ENCODE assay signal across 19 cellular contexts in the genomic region with DNA sequence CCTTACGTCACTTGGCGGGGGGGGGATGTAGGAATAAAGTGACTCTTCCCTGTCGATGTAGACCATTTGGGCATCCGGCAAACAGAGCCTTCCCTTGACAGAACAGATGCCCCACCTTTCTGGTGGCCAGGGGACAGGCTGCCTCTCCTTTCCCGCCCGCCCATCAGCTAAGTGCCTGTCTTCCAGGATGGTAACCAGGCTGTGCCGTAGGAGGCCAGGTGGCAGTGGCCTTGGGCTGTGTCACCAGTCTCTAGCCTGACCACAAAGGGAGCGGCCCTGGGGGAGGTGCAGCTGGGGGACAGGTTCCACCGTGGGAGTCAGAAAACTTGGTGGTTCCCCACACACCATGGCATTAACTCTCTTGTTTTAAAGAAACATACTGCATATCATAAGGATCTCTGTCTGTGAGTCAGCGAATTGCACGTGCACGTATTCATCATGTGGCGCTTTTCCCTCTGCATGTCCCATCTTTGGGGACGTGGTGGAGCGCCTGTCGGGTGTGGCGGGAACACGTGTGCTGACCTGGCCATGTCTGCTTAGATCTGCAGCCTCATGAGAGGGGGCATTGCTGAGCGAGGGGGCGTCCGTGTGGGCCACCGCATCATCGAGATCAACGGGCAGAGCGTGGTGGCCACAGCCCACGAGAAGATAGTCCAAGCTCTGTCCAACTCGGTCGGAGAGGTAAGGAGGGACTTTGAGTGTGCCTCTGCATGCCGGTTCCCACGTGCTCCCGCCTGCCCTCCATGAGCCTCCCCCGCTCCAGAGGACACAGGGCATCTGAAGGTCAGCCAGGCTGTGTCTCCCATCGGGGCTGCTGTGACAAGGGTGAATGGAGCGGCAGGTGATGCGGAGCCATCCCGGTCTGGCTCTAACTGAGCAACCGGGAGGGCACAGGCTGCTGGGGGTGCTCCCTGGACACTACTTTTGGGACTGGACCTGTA.
DNase-seq lines count a peak whose midpoint lies in the region; ATAC-seq, FAIRE-seq and TF ChIP-seq lines count a peak whose summit lies in the region.
"Had no signal": no experiment of that assay in that cellular context is flagged by ENCODE, and none has a peak within 500 bp of the region (broad histone marks: within the 10 kb centered on the region; RNA-seq: fewer than 3 reads in every experiment).

No MANE protein-coding gene starts in this region.

- H2AFZ ChIP-seq in HepG2 (ENCODE audit: low read length) (no peak overlapping the region), K562 (ENCODE audit: low read depth, low read length) (no peak overlapping the region)

- H3K4me1 Mint-ChIP-seq in naive thymus-derived CD8-positive, alpha-beta T cell = peaks cover 13 to 31% (median 22%) of the 10 kb centered on the region in 4 donors

- H3K27me3 Mint-ChIP-seq in naive thymus-derived CD8-positive, alpha-beta T cell = peaks cover 0 to 2% (median 0%) of the 10 kb centered on the region in 5 donors
- H3K27me3 Mint-ChIP-seq: progenitor cell of endocrine pancreas had no signal

- no peak for FAIRE-seq in HepG2 (lab: Jason Lieb, UNC)
- FAIRE-seq in K562 (lab: Jason Lieb, UNC) = no peak
- FAIRE-seq: GM12891 had no signal

- no peak overlapping the region for H3K4me2 ChIP-seq in HepG2 (ENCODE audit: low read depth, low read length)
- H3K4me2 ChIP-seq in K562 (ENCODE audit: insufficient read depth, low read length) = no peak overlapping the region

- no peak for ATAC-seq in HepG2
- no peak for ATAC-seq in right lobe of liver
- ATAC-seq in K562 = no peak; the same call in 2 of the 3 replicates
- no peak for ATAC-seq in naive thymus-derived CD8-positive, alpha-beta T cell
- ATAC-seq in HG02852 (IDR thresholded peaks at IDR 0.05; ENCODE audit: unreplicated experiment) = no peak

- DNase-seq in HepG2 (ENCODE audit: low spot score) = no peak
- DNase-seq in right lobe of liver = no peak
- DNase-seq in K562 (ENCODE audit: extremely low read depth in 1 of 4, low spot score in 3 of 4) = peak in 2 of 4 experiments; percentile 54 to 58
- DNase-seq in naive thymus-derived CD8-positive, alpha-beta T cell = no peak
- DNase-seq in 8988T = no peak
- no peak for DNase-seq in retina
- DNase-seq: activated CD4-positive, alpha-beta memory T cell treated with anti-CD3 and anti-CD28 coated beads for 36 hours; dermis blood vessel endothelial cell; HCEC 1CT; islet precursor cell; NCI-H1092; NCI-H1930; T-helper 9 cell had no signal

- H4K20me1 ChIP-seq in HepG2 (ENCODE audit: insufficient read depth, low read length) (no peaks in the 10 kb centered on the region), K562 (replicated peaks; ENCODE audit: control insufficient read depth, insufficient read depth, low read length) (no peaks in the 10 kb centered on the region)

- H3K79me2 ChIP-seq in HepG2 (ENCODE audit: insufficient read depth, low read length) (no peaks in the 10 kb centered on the region), K562 (ENCODE audit: control insufficient read depth, insufficient read depth, low read length) (no peaks in the 10 kb centered on the region)

- peaks cover 0 to 1% of the 10 kb centered on the region in 2 experiments; a peak in 2 of 5 replicates for H3K27me3 ChIP-seq in HepG2 (ENCODE audit: control insufficient read depth in 1 of 2, insufficient read depth in 2 of 2, low read length in 2 of 2)
- H3K27me3 ChIP-seq in right lobe of liver = no peaks in the 10 kb centered on the region
- H3K27me3 ChIP-seq in K562 (ENCODE audit: control insufficient read depth in 2 of 2, insufficient read depth in 2 of 2, low read length in 2 of 2) = no peaks in the 10 kb centered on the region
- H3K27me3 ChIP-seq: cardiac muscle cell had no signal

- BruUV-seq in HepG2 (replicated peaks; lab: Mats Ljungman, UMichigan) (no TSS peak), K562 (replicated peaks; lab: Mats Ljungman, UMichigan) (no TSS peak)

- in situ Hi-C loops in HepG2 (cut with HindIII; ENCODE audit: extremely low pct_ligation_motif_present, low pct_unique_long_range_greater_than_20kb) = no loop called here
- in situ Hi-C loops in K562 (cut with MboI) = no loop called here

- POLR2A ChIA-PET in HepG2 (lab: Yijun Ruan, JAX) (no interaction called here), K562 (lab: Yijun Ruan, JAX) (no interaction called here)
- POLR2A ChIA-PET in naive thymus-derived CD8-positive, alpha-beta T cell (lab: Charles Lee) = no interaction called here

- no peak overlapping the region for H3K4me3 ChIP-seq in HepG2 (replicated peaks in 1 of 3; ENCODE audit: insufficient read depth in 1 of 3, low read depth in 2 of 3, low read length in 3 of 3)
- H3K4me3 ChIP-seq in right lobe of liver = no peak overlapping the region
- no peak overlapping the region for H3K4me3 ChIP-seq in K562
- H3K4me3 ChIP-seq: cardiac muscle cell had no signal

- WGBS in HepG2 (ENCODE audit: low lambda C conversion rate) = 64% methylated on average over 28 of the region's 37 CpGs
- WGBS in right lobe of liver (ENCODE audit: insufficient coverage, low coverage, low lambda C conversion rate, missing lambda C conversion rate) = 72% methylated on average over 10 of the region's 37 CpGs
- 69% methylated on average over 29 of the region's 37 CpGs for WGBS in K562 (ENCODE audit: insufficient coverage, low coverage, missing lambda C conversion rate)

- H3K9me3 ChIP-seq in HepG2 (ENCODE audit: low read length) (no peaks in the 10 kb centered on the region), right lobe of liver (no peaks in the 10 kb centered on the region), K562 (replicated peaks; ENCODE audit: control insufficient read depth, insufficient read depth, low read depth, low read length) (no peaks in the 10 kb centered on the region)
- H3K9me3 ChIP-seq: neutrophil had no signal

- peak overlapping the region; percentile 8 to 75 (median 48) for H3K4me3 Mint-ChIP-seq in naive thymus-derived CD8-positive, alpha-beta T cell

- CTCF ChIA-PET in HepG2 (lab: Yijun Ruan, JAX; ENCODE audit: low intra/inter-chr PET ratio, low total read pairs) = no interaction called here
- CTCF ChIA-PET in K562 (lab: Yijun Ruan, JAX; ENCODE audit: low intra/inter-chr PET ratio) = no interaction called here

- TF ChIP-seq EP300 in HepG2 (IDR thresholded peaks at IDR 0.05; ENCODE audit: low read depth in 2 of 2, low read length in 2 of 2) (no peak), HepG2 (CRISPR knock-in tag; IDR thresholded peaks at IDR 0.05; ENCODE audit: borderline replicate concordance) (no peak), K562 (IDR thresholded peaks at IDR 0.05; ENCODE audit: low read length) (no peak)

- no peaks in the 10 kb centered on the region for H3K9me3 Mint-ChIP-seq in naive thymus-derived CD8-positive, alpha-beta T cell
- H3K9me3 Mint-ChIP-seq: activated CD4-positive, alpha-beta memory T cell treated with anti-CD3 and anti-CD28 coated beads for 36 hours had no signal

- TF ChIP-seq RAD21 in HepG2 (CRISPR knock-in tag; IDR thresholded peaks at IDR 0.05) = no peak
- TF ChIP-seq RAD21 in K562 (CRISPR knock-in tag; conservative IDR thresholded peaks at IDR 0.05 in 1 of 2, IDR thresholded peaks at IDR 0.05 in 1 of 2) = no peak

- intact Hi-C loops in HepG2 (cut with micrococcal nuclease; ENCODE audit: unreplicated experiment) = no loop called here
- intact Hi-C loops in right lobe of liver (cut with DNase I) = no loop called here
- intact Hi-C loops in K562 (cut with micrococcal nuclease) = no loop called here

- H3K27ac ChIP-seq in HepG2 (ENCODE audit: extremely low read length, insufficient read depth, low read length) = no peak overlapping the region
- no peak overlapping the region for H3K27ac ChIP-seq in right lobe of liver
- H3K27ac ChIP-seq in K562 (ENCODE audit: extremely low read depth, low read depth, low read length) = no peak overlapping the region
- H3K27ac ChIP-seq: cardiac muscle cell, neutrophil, RWPE1 had no signal

- H3K9ac ChIP-seq in HepG2 (ENCODE audit: insufficient read depth, low read depth, low read length) (no peak overlapping the region), K562 (ENCODE audit: insufficient read depth in 1 of 2, low read depth in 2 of 2, low read length in 2 of 2) (peak overlapping the region in 1 of 2 experiments; percentile 58; a peak in 1 of 4 replicates)

- H3K9me1 ChIP-seq in K562 (ENCODE audit: control insufficient read depth, insufficient read depth, low read length) = no peaks in the 10 kb centered on the region

- H3K36me3 ChIP-seq in HepG2 (replicated peaks in 1 of 2; ENCODE audit: control insufficient read depth in 1 of 2, insufficient read depth in 2 of 2, low read length in 2 of 2) (no peaks in the 10 kb centered on the region), right lobe of liver (no peaks in the 10 kb centered on the region), K562 (ENCODE audit: control insufficient read depth, insufficient read depth, low read length) (0 out of 3 replicates have a peak, but pooled peaks cover 1% of the 10 kb centered on the region)
- H3K36me3 ChIP-seq: cardiac muscle cell, neutrophil had no signal

- H3K36me3 Mint-ChIP-seq in naive thymus-derived CD8-positive, alpha-beta T cell = peaks cover 0 to 32% (median 0%) of the 10 kb centered on the region in 3 donors
- H3K36me3 Mint-ChIP-seq: activated CD4-positive, alpha-beta memory T cell treated with anti-CD3 and anti-CD28 coated beads for 36 hours had no signal

- H3K27ac Mint-ChIP-seq in naive thymus-derived CD8-positive, alpha-beta T cell = peak overlapping the region in 7 of 10 donors; percentile 25 to 95 (median 72)
- H3K27ac Mint-ChIP-seq: activated CD4-positive, alpha-beta memory T cell treated with anti-CD3 and anti-CD28 coated beads for 36 hours had no signal

- H3K4me1 ChIP-seq in HepG2 (ENCODE audit: insufficient read depth, low read length) (no peaks in the 10 kb centered on the region), right lobe of liver (no peaks in the 10 kb centered on the region), K562 (replicated peaks in 1 of 2; ENCODE audit: control insufficient read depth in 2 of 2, insufficient read depth in 2 of 2, low read length in 2 of 2) (peaks cover 0 to 27% of the 10 kb centered on the region in 2 experiments; a peak in 3 of 5 replicates)

- no peak for TF ChIP-seq CTCF in HepG2 (CRISPR knock-in tag; IDR thresholded peaks at IDR 0.05)
- TF ChIP-seq CTCF in right lobe of liver (IDR thresholded peaks at IDR 0.05) = no peak
- no peak for TF ChIP-seq CTCF in K562 (IDR thresholded peaks at IDR 0.05 in 2 of 3, conservative IDR thresholded peaks at IDR 0.05 in 1 of 3; ENCODE audit: insufficient read depth in 2 of 3, low read depth in 1 of 3, low read length in 3 of 3)

- TF ChIP-seq POLR2A in HepG2 (IDR thresholded peaks at IDR 0.05; ENCODE audit: insufficient read depth in 1 of 2, low read depth in 2 of 2, low read length in 2 of 2) (no peak), right lobe of liver (IDR thresholded peaks at IDR 0.05) (no peak), K562 (conservative IDR thresholded peaks at IDR 0.05) (no peak)

TF ChIP-seq in HepG2, 621 proteins besides CTCF, POLR2A, EP300 and RAD21 (continues in another document):
- TF ChIP-seq SETDB1 (CRISPR knock-in tag; IDR thresholded peaks at IDR 0.05; ENCODE audit: borderline replicate concordance) = no peak

TF ChIP-seq in K562, 482 proteins besides CTCF, POLR2A, EP300 and RAD21 (continues in another document):
- TF ChIP-seq ZNF830 (CRISPR knock-in tag; IDR thresholded peaks at IDR 0.05) = no peak
- TF ChIP-seq ZNF316 (IDR thresholded peaks at IDR 0.05) = peak; percentile 45; the same call in 1 of the 2 replicates
- TF ChIP-seq FOSL1 (tag; conservative IDR thresholded peaks at IDR 0.05) = peak; percentile 51
- peak; percentile 81 for TF ChIP-seq BHLHE40 (IDR thresholded peaks at IDR 0.05; ENCODE audit: low read length)

Comparison
In these comparisons a context has a peak if more than half of its experiments do, and no peak if none do; other contexts are left out.
1. Of the 241 proteins assayed by ChIP-seq in both HepG2 and K562: peak only in HepG2: MNT; only in K562: BHLHE40, CREM, FOSL1, MAFK, MAX, NFE2 and 2 more; in both: none; in neither: 231; mixed calls (peak in some experiments, not most) for 1.